ENCODE assay signal across 30 cellular contexts in genomic region chr13:87287721-87288120, GRCh38.
"Had no signal": no experiment of that assay in that cellular context is flagged by ENCODE, and none has a peak within 500 bp of the region (broad histone marks: within the 10 kb centered on the region; RNA-seq: fewer than 3 reads in every experiment).

No MANE protein-coding gene starts in this region.

- H3K4me2 ChIP-seq: smooth muscle cell had no signal

- H3K4me1 ChIP-seq: parathyroid adenoma, psoas muscle, spleen, suprapubic skin, testis, tibial artery, transverse colon, upper lobe of right lung, uterus had no signal

- H3K4me3 ChIP-seq: ovary, psoas muscle, skin epidermis, smooth muscle cell, spleen, suprapubic skin, testis, tibial artery, transverse colon, upper lobe of right lung, uterus had no signal

- H3K27ac ChIP-seq: neutrophil, ovary, parathyroid adenoma, psoas muscle, skin epidermis, spleen, suprapubic skin, testis, tibial artery, transverse colon, upper lobe of right lung, uterus had no signal

- H3K79me2 ChIP-seq: parathyroid adenoma had no signal

- H3K27me3 ChIP-seq: neutrophil, ovary, spleen, suprapubic skin, testis, tibial artery, transverse colon, upper lobe of right lung, uterus had no signal

- H2AFZ ChIP-seq: parathyroid adenoma had no signal

- H3K36me3 ChIP-seq: neutrophil, ovary, spleen, suprapubic skin, tibial artery, transverse colon, upper lobe of right lung, uterus had no signal

- H3K9ac ChIP-seq: parathyroid adenoma had no signal

- H3K9me3 ChIP-seq: neutrophil, ovary, psoas muscle, spleen, suprapubic skin, testis, tibial artery, transverse colon, upper lobe of right lung, uterus had no signal

- DNase-seq: naive thymus-derived CD8-positive, alpha-beta T cell; nephron progenitor cell; nucleus accumbens; ovary; posterior cingulate gyrus; psoas muscle; right cardiac atrium; spleen; stimulated activated CD4-positive, alpha-beta T cell treated with anti-CD3 and anti-CD28 coated beads, Interleukin-12 subunit alpha, Interleukin-12 subunit beta, amount 100 ng/mL, for 4 hours; stimulated activated CD4-positive, alpha-beta T cell treated with anti-CD3 and anti-CD28 coated beads, Interleukin-1b, Interleukin-23, amount 100 ng/mL, for 48 hours; stimulated activated CD4-positive, alpha-beta T cell treated with anti-CD3 and anti-CD28 coated beads, Interleukin-4, amount 100 ng/mL, for 1 hour; stimulated activated CD4-positive, alpha-beta T cell treated with anti-CD3 and anti-CD28 coated beads, Interleukin-4, amount 100 ng/mL, for 4 hours; stimulated activated CD8-positive, alpha-beta memory T cell treated with anti-CD3 and anti-CD28 coated beads, Interleukin-4, amount 100 ng/mL, for 48 hours; stimulated activated naive CD4-positive, alpha-beta T cell; stimulated activated naive CD8-positive, alpha-beta T cell treated with anti-CD3 and anti-CD28 coated beads, Interleukin-15, amount 100 ng/mL, for 72 hours; stimulated activated naive CD8-positive, alpha-beta T cell treated with anti-CD3 and anti-CD28 coated beads, Interleukin-15, Interleukin-2, amounts not matched to agents 100 U/mL and 50 U/mL, for 24 hours; substantia nigra; testis; tibial artery; transverse colon; upper lobe of right lung; uterus had no signal

- ATAC-seq: naive thymus-derived CD8-positive, alpha-beta T cell; natural killer cell treated with Interleukin-12 subunit alpha and Interleukin-12 subunit beta and Interleukin-15 and Interleukin-18, amount 100 ng/mL, for 72 hours; psoas muscle; right cardiac atrium; sciatic nerve; stimulated activated memory B cell treated with anti-CD40 and anti-IgM and Interleukin-4, amounts not matched to agents 10 μg/mL and 1 μg/mL and 100 μg/mL, for 72 hours; stimulated activated naive CD8-positive, alpha-beta T cell treated with anti-CD3 and anti-CD28 coated beads, Interleukin-15, amount 100 ng/mL, for 72 hours; stimulated activated naive CD8-positive, alpha-beta T cell treated with anti-CD3 and anti-CD28 coated beads, Interleukin-15, Interleukin-2, amounts not matched to agents 100 U/mL and 50 U/mL, for 24 hours; upper lobe of right lung had no signal
